ENCODE assay signal across 7 cellular contexts in genomic region chr1:16413191-16413590, GRCh38. TPM values are rescaled to one million over a fixed set of nuclear protein-coding genes. Genes with fewer than 3 reads are reported as not detected.
"Had no signal": no experiment of that assay in that cellular context is flagged by ENCODE, and none has a peak within 500 bp of the region (broad histone marks: within the 10 kb centered on the region; RNA-seq: fewer than 3 reads in every experiment).

No MANE protein-coding gene starts in this region.

- H3K4me3 Mint-ChIP-seq: GM23338, H9 had no signal

- H3K27ac Mint-ChIP-seq: GM23338, H9 had no signal

- DNase-seq: H9, HCEC 1CT, IMR-90, KG1 had no signal

- H3K9me3 Mint-ChIP-seq: GM23338, H9 had no signal

- ATAC-seq: GM23338, K562 had no signal

RNA-seq across cellular contexts. Expression of gene SPATA21, which starts 24.0 kb away (rescaled TPM):
- total RNA-seq: H1, H9, IMR-90 had no signal
- polyA plus RNA-seq: GM23338, H1, IMR-90 had no signal
